In genomic region chr17:4310349-4311060, GRCh38 we compare ENCODE assay signal across 13 cellular contexts. TPM values are rescaled to one million over a fixed set of nuclear protein-coding genes. Genes with fewer than 3 reads are reported as not detected.
A peak's percentile ranks its signal among the peaks of the same experiment; 100 is the strongest.
DNase-seq lines count a peak whose midpoint lies in the region; ATAC-seq and TF ChIP-seq lines count a peak whose summit lies in the region.
"Had no signal": no experiment of that assay in that cellular context is flagged by ENCODE, and none has a peak within 500 bp of the region (broad histone marks: within the 10 kb centered on the region; RNA-seq: fewer than 3 reads in every experiment).

No MANE protein-coding gene starts in this region.

- H3K27ac ChIP-seq in heart left ventricle (peak overlapping the region; percentile 8 to 82 (median 56)), parathyroid adenoma (no peak overlapping the region)
- H3K27ac ChIP-seq: skin epidermis had no signal

- BruUV-seq in Caco-2 (replicated peaks; lab: Mats Ljungman, UMichigan), result no TSS peak

- H3K36me3 ChIP-seq in Caco-2 (ENCODE audit: control insufficient read depth, insufficient read depth, low read length), result no peaks in the 10 kb centered on the region
- H3K36me3 ChIP-seq in heart left ventricle, result peaks cover 0 to 15% (median 13%) of the 10 kb centered on the region in 9 donors
- H3K36me3 ChIP-seq in parathyroid adenoma (ENCODE audit: control insufficient read depth, insufficient read depth, low read length), result no peaks in the 10 kb centered on the region

- TF ChIP-seq CTCF in Caco-2 (IDR thresholded peaks at IDR 0.05; ENCODE audit: insufficient read depth in 1 of 2, low read depth in 1 of 2, low read length in 1 of 2, severe bottlenecking in 1 of 2, unreplicated experiment in 1 of 2), result no peak
- TF ChIP-seq CTCF in WTC11 (IDR thresholded peaks at IDR 0.05), result no peak
- TF ChIP-seq CTCF in heart left ventricle (IDR thresholded peaks at IDR 0.05), result no peak
- TF ChIP-seq CTCF in parathyroid adenoma (IDR thresholded peaks at IDR 0.05), result no peak

- H3K36me3 Mint-ChIP-seq in Caco-2 (ENCODE audit: insufficient read depth, unreplicated experiment), result peaks cover 5% of the 10 kb centered on the region
- peaks cover 45% of the 10 kb centered on the region for H3K36me3 Mint-ChIP-seq in WTC11

- POLR2A ChIA-PET in Caco-2 (lab: Charles Lee) (no interaction called here), WTC11 (lab: Charles Lee) (no interaction called here)

- H3K4me2 ChIP-seq in parathyroid adenoma (ENCODE audit: low read length), result peak overlapping the region; percentile 36

- no peaks in the 10 kb centered on the region for H3K9me3 Mint-ChIP-seq in Caco-2 (ENCODE audit: unreplicated experiment)
- H3K9me3 Mint-ChIP-seq in WTC11, result peaks cover 27% of the 10 kb centered on the region

- 52 to 58% (median 54%) methylated on average over 6 of the region's 6 CpGs for WGBS in heart left ventricle, 4 donors

- H3K79me2 ChIP-seq in parathyroid adenoma, result peaks cover 31% of the 10 kb centered on the region

- H3K27me3 ChIP-seq in Caco-2 (replicated peaks; ENCODE audit: control insufficient read depth, insufficient read depth, low read length) (no peaks in the 10 kb centered on the region), heart left ventricle (no peaks in the 10 kb centered on the region), parathyroid adenoma (ENCODE audit: control insufficient read depth, insufficient read depth, low read length) (no peaks in the 10 kb centered on the region)

- no peak overlapping the region for H3K4me3 ChIP-seq in Caco-2 (ENCODE audit: low read depth, low read length)
- peak overlapping the region in 1 of 12 donors; percentile 4 for H3K4me3 ChIP-seq in heart left ventricle
- H3K4me3 ChIP-seq in parathyroid adenoma (ENCODE audit: low read depth, low read length), result no peak overlapping the region
- H3K4me3 ChIP-seq: skin epidermis had no signal

- CTCF ChIA-PET in Caco-2 (lab: Charles Lee), result no interaction called here
- CTCF ChIA-PET in WTC11 (lab: Charles Lee), result no interaction called here

- H3K9me3 ChIP-seq in Caco-2 (no peaks in the 10 kb centered on the region), heart left ventricle (no peaks in the 10 kb centered on the region), parathyroid adenoma (ENCODE audit: control insufficient read depth, low read length) (no peaks in the 10 kb centered on the region)

- H3K4me3 Mint-ChIP-seq in Caco-2 (ENCODE audit: unreplicated experiment) (peak overlapping the region; percentile 15), WTC11 (no peak overlapping the region)

- no peak overlapping the region for H3K27ac Mint-ChIP-seq in Caco-2 (ENCODE audit: unreplicated experiment)
- H3K27ac Mint-ChIP-seq in WTC11, result peak overlapping the region; percentile 91

- no peak overlapping the region for H2AFZ ChIP-seq in parathyroid adenoma

- peaks cover 8% of the 10 kb centered on the region; the same call in 1 of the 2 replicates for H3K4me1 ChIP-seq in Caco-2
- H3K4me1 ChIP-seq in heart left ventricle, result peaks cover 0 to 66% (median 55%) of the 10 kb centered on the region in 12 donors
- peaks cover 21% of the 10 kb centered on the region for H3K4me1 ChIP-seq in parathyroid adenoma

- intact Hi-C loops in Caco-2 (cut with micrococcal nuclease; ENCODE audit: unreplicated experiment) (no loop called here), heart left ventricle (cut with DNase I) (loop anchor here in 6 of 10 donors (5.0 to 10.0 kb wide), 2 partner anchors 54 to 57 kb away; partner anchors contain the start of gene UBE2G1 (in 6 of the 6))

- peak; percentile 2 to 34 for DNase-seq in Caco-2
- DNase-seq in WTC11 (ENCODE audit: low spot score), result no peak
- peak in 4 of 5 donors; percentile 40 to 61 (median 48) for DNase-seq in heart left ventricle
- no peak for DNase-seq in DMS 273 treated with DMSO at 0.1 percent for 48 hours (lab: John Stamatoyannopoulos, UW)
- DNase-seq in SKM-1 treated with dmso at 0.1 percent for 144 hours (lab: John Stamatoyannopoulos, UW; ENCODE audit: unreplicated experiment), result no peak
- DNase-seq: activated CD8-positive, alpha-beta memory T cell treated with anti-CD3 and anti-CD28 coated beads, Interleukin-2, amount 50 U/mL, for 4 hours; KBM-7; kidney; NCI-H510A treated with DMSO at 0.1 percent for 48 hours had no signal

- ATAC-seq in WTC11 (no peak), heart left ventricle (peak; percentile 66 to 85 (median 78)), HG03139 (IDR thresholded peaks at IDR 0.05; ENCODE audit: unreplicated experiment) (no peak), GM21619 (IDR thresholded peaks at IDR 0.05; ENCODE audit: unreplicated experiment) (no peak)

- no peak overlapping the region for H3K9ac ChIP-seq in parathyroid adenoma

- TF ChIP-seq POLR2A in heart left ventricle (IDR thresholded peaks at IDR 0.05), result no peak

- H3K27me3 Mint-ChIP-seq in Caco-2 (ENCODE audit: insufficient read depth, unreplicated experiment), result no peaks in the 10 kb centered on the region
- H3K27me3 Mint-ChIP-seq in WTC11 (ENCODE audit: low read depth), result no peaks in the 10 kb centered on the region

- H3K4me1 Mint-ChIP-seq in Caco-2 (ENCODE audit: low read depth, unreplicated experiment) (no peaks in the 10 kb centered on the region), WTC11 (peaks cover 75% of the 10 kb centered on the region)

TF ChIP-seq in WTC11, 78 proteins besides CTCF, POLR2A, EP300 and RAD21 (continues in another document):
- TF ChIP-seq, protein P1, sequence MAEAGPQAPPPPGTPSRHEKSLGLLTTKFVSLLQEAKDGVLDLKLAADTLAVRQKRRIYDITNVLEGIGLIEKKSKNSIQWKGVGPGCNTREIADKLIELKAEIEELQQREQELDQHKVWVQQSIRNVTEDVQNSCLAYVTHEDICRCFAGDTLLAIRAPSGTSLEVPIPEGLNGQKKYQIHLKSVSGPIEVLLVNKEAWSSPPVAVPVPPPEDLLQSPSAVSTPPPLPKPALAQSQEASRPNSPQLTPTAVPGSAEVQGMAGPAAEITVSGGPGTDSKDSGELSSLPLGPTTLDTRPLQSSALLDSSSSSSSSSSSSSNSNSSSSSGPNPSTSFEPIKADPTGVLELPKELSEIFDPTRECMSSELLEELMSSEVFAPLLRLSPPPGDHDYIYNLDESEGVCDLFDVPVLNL (CRISPR knock-in tag; IDR thresholded peaks at IDR 0.05; ENCODE audit: borderline replicate concordance, low read depth), result no peak
- TF ChIP-seq ATF1 (CRISPR knock-in tag; IDR thresholded peaks at IDR 0.05) (no peak), MXD4 (CRISPR knock-in tag; IDR thresholded peaks at IDR 0.05; ENCODE audit: borderline replicate concordance) (no peak), ZMAT4 (CRISPR knock-in tag; IDR thresholded peaks at IDR 0.05) (no peak), IRF2 (CRISPR knock-in tag; IDR thresholded peaks at IDR 0.05; ENCODE audit: borderline replicate concordance, low read depth) (no peak), NR1H2 (CRISPR knock-in tag; IDR thresholded peaks at IDR 0.05) (no peak)
- TF ChIP-seq, protein P2, sequence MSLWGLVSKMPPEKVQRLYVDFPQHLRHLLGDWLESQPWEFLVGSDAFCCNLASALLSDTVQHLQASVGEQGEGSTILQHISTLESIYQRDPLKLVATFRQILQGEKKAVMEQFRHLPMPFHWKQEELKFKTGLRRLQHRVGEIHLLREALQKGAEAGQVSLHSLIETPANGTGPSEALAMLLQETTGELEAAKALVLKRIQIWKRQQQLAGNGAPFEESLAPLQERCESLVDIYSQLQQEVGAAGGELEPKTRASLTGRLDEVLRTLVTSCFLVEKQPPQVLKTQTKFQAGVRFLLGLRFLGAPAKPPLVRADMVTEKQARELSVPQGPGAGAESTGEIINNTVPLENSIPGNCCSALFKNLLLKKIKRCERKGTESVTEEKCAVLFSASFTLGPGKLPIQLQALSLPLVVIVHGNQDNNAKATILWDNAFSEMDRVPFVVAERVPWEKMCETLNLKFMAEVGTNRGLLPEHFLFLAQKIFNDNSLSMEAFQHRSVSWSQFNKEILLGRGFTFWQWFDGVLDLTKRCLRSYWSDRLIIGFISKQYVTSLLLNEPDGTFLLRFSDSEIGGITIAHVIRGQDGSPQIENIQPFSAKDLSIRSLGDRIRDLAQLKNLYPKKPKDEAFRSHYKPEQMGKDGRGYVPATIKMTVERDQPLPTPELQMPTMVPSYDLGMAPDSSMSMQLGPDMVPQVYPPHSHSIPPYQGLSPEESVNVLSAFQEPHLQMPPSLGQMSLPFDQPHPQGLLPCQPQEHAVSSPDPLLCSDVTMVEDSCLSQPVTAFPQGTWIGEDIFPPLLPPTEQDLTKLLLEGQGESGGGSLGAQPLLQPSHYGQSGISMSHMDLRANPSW (CRISPR knock-in tag; conservative IDR thresholded peaks at IDR 0.05; ENCODE audit: low read depth), result no peak
- TF ChIP-seq, protein P3, sequence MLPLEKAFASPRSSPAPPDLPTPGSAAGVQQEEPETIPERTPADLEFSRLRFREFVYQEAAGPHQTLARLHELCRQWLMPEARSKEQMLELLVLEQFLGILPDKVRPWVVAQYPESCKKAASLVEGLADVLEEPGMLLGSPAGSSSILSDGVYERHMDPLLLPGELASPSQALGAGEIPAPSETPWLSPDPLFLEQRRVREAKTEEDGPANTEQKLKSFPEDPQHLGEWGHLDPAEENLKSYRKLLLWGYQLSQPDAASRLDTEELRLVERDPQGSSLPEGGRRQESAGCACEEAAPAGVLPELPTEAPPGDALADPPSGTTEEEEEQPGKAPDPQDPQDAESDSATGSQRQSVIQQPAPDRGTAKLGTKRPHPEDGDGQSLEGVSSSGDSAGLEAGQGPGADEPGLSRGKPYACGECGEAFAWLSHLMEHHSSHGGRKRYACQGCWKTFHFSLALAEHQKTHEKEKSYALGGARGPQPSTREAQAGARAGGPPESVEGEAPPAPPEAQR (CRISPR knock-in tag; IDR thresholded peaks at IDR 0.05), result no peak

RNA-seq across cellular contexts. Expression of gene ANKFY1, which starts 46.7 kb away (rescaled TPM):
- total RNA-seq in Caco-2 (2022) (25.0 and 27.5 TPM in 2 replicates), WTC11 (2021) (44.8 to 46.8 TPM (median 45.3 TPM) in 3 replicates), heart left ventricle (10 to 100 TPM; 20.6 to 44.9 (median 24.9) TPM)
- 10 to 100 TPM in 1 of 2 donors, 1 to 10 TPM in 1; 9.4 to 14.5 TPM for polyA plus RNA-seq in heart left ventricle

RNA-seq across cellular contexts. Expression of gene UBE2G1, which starts 56.0 kb away (rescaled TPM):
- total RNA-seq in Caco-2 (2022) (50.5 and 56.8 TPM in 2 replicates), WTC11 (2021) (177 to 201 TPM (median 198 TPM) in 3 replicates), heart left ventricle (100 to 1,000 TPM in 3 of 9 donors, 10 to 100 TPM in 6; 79.4 to 125 (median 96.2) TPM)
- 10 to 100 TPM; 19.4 to 55.2 TPM for polyA plus RNA-seq in heart left ventricle

Comparison
In these comparisons a context has a peak if more than half of its experiments do, and no peak if none do; other contexts are left out.
1. DNase-seq: peak in Caco-2 (2 of 2) and heart left ventricle (4 of 5); none in WTC11 (single experiment), DMS 273 treated with DMSO at 0.1 percent for 48 hours (single experiment) and SKM-1 treated with dmso at 0.1 percent for 144 hours (single experiment).
2. ATAC-seq: peak in heart left ventricle (4 of 4); none in WTC11 (single experiment), HG03139 (single experiment) and GM21619 (single experiment).